ENCODE assay signal across 1 cellular context in genomic region chr5:12574298-12575093, GRCh38.
TF ChIP-seq lines count a peak whose summit lies in the region.
"Not testable (repeated sequence)": the region's sequence is repeated elsewhere in the genome, so short reads cannot be mapped to it uniquely, and the experiment has no call there.

No MANE protein-coding gene starts in this region.

TF ChIP-seq in K562, 482 proteins besides CTCF, POLR2A, EP300 and RAD21 (continued from another document and continues in another):
- TF ChIP-seq TFAP4 (CRISPR knock-in tag; IDR thresholded peaks at IDR 0.05; ENCODE audit: borderline replicate concordance) (peak; percentile 96), FOXP1 (CRISPR knock-in tag; IDR thresholded peaks at IDR 0.05) (0 out of 2 replicates have a peak, but pooled peaks have one; percentile 58), POLR2G (IDR thresholded peaks at IDR 0.05; ENCODE audit: low read depth, low read length) (peak; percentile 80), TCF3 (CRISPR knock-in tag; IDR thresholded peaks at IDR 0.05) (peak; percentile 54), ZBTB11 (CRISPR knock-in tag; IDR thresholded peaks at IDR 0.05) (peak in 1 of 3 experiments; percentile 73; a peak in 2 of 6 replicates), RB1 (IDR thresholded peaks at IDR 0.05; ENCODE audit: low read depth) (peak; percentile 67), MYC (IDR thresholded peaks at IDR 0.05; ENCODE audit: low read depth, low read length) (peak; percentile 61), ZBTB17 (CRISPR knock-in tag; IDR thresholded peaks at IDR 0.05) (peak; percentile 66; the same call in 1 of the 2 replicates), RCOR1 (IDR thresholded peaks at IDR 0.05; ENCODE audit: borderline replicate concordance in 1 of 2, low read depth in 2 of 2, low read length in 2 of 2) (peak in 1 of 2 experiments; percentile 4; a peak in 1 of 4 replicates), UBTF (IDR thresholded peaks at IDR 0.05; ENCODE audit: borderline replicate concordance in 1 of 2, low read depth in 2 of 2, low read length in 2 of 2) (0 out of 4 replicates have a peak, but pooled peaks of 1 of the 2 experiments have one; percentile 69), GABPA (tag; conservative IDR thresholded peaks at IDR 0.05; ENCODE audit: low read depth) (peak; percentile 80), E2F8 (IDR thresholded peaks at IDR 0.05; ENCODE audit: low read depth, partially characterized antibody) (peak; percentile 22), ZBTB9 (CRISPR knock-in tag; IDR thresholded peaks at IDR 0.05) (0 out of 2 replicates have a peak, but pooled peaks have one; percentile 53), L3MBTL2 (IDR thresholded peaks at IDR 0.05) (peak; percentile 80), PCBP1 (IDR thresholded peaks at IDR 0.05; ENCODE audit: low read depth, low read length, poor library complexity, severe bottlenecking) (peak; percentile 28), YY1 (IDR thresholded peaks at IDR 0.05; ENCODE audit: borderline replicate concordance in 1 of 3, control insufficient read depth in 1 of 3, extremely low read depth in 1 of 3, insufficient read depth in 3 of 3, insufficient read length in 1 of 3, insufficient replicate concordance in 2 of 3, low read depth in 1 of 3, low read length in 2 of 3) (peak in 1 of 3 experiments; percentile 22), ZNF431 (CRISPR knock-in tag; IDR thresholded peaks at IDR 0.05) (peak; percentile 67; the same call in 1 of the 2 replicates), CHAMP1 (IDR thresholded peaks at IDR 0.05) (0 out of 2 replicates have a peak, but pooled peaks have one; percentile 29), CBX3 (IDR thresholded peaks at IDR 0.05; ENCODE audit: borderline replicate concordance in 1 of 2, low read length in 2 of 2) (peak in 1 of 2 experiments; percentile 12; a peak in 1 of 3 replicates), CREB3L1 (IDR thresholded peaks at IDR 0.05; ENCODE audit: borderline replicate concordance, low read depth) (0 out of 2 replicates have a peak, but pooled peaks have one; percentile 46), SP1 (CRISPR knock-in tag; IDR thresholded peaks at IDR 0.05) (peak; percentile 69), SMAD4 (CRISPR knock-in tag; conservative IDR thresholded peaks at IDR 0.05) (0 out of 2 replicates have a peak, but pooled peaks have one; percentile 15), JUND (IDR thresholded peaks at IDR 0.05; ENCODE audit: borderline replicate concordance, low read depth, low read length) (0 out of 2 replicates have a peak, but pooled peaks have one; percentile 23), SIN3A (IDR thresholded peaks at IDR 0.05; ENCODE audit: borderline replicate concordance in 2 of 2, control insufficient read depth in 1 of 2, low read depth in 2 of 2, low read length in 2 of 2) (peak in 1 of 2 experiments; percentile 26; a peak in 2 of 4 replicates), CBFA2T3 (IDR thresholded peaks at IDR 0.05) (peak; percentile 17; the same call in 1 of the 2 replicates), CCNT2 (IDR thresholded peaks at IDR 0.05; ENCODE audit: borderline replicate concordance, extremely low read depth, insufficient read length, low read depth, low read length) (peak; percentile 11), ZNF511 (CRISPR knock-in tag; IDR thresholded peaks at IDR 0.05) (peak; percentile 70; the same call in 1 of the 2 replicates), E2F6 (IDR thresholded peaks at IDR 0.05; ENCODE audit: borderline replicate concordance in 1 of 2, extremely low read depth in 1 of 2, insufficient read depth in 1 of 2, insufficient read length in 1 of 2, low read depth in 1 of 2, low read length in 1 of 2, poor library complexity in 1 of 2, severe bottlenecking in 1 of 2) (peak; percentile 83 to 94), TEAD4 (CRISPR knock-in tag; IDR thresholded peaks at IDR 0.05; ENCODE audit: borderline replicate concordance) (0 out of 2 replicates have a peak, but pooled peaks have one; percentile 50), POLR2AphosphoS5 (IDR thresholded peaks at IDR 0.05; ENCODE audit: control insufficient read depth, insufficient read depth, low read depth, low read length) (peak; percentile 55; the same call in 1 of the 2 replicates), GTF2F1 (IDR thresholded peaks at IDR 0.05; ENCODE audit: low read depth, low read length) (0 out of 2 replicates have a peak, but pooled peaks have one; percentile 33), SUPT5H (IDR thresholded peaks at IDR 0.05) (peak; percentile 71), CXXC5 (CRISPR knock-in tag; IDR thresholded peaks at IDR 0.05) (peak; percentile 53), NKRF (IDR thresholded peaks at IDR 0.05; ENCODE audit: borderline replicate concordance) (0 out of 2 replicates have a peak, but pooled peaks have one; percentile 45)
- TF ChIP-seq MYC (CRISPR knock-in tag; IDR thresholded peaks at IDR 0.05; ENCODE audit: borderline replicate concordance, low read depth); JUND (tag; IDR thresholded peaks at IDR 0.05; ENCODE audit: borderline replicate concordance, low read depth, low read length); TEAD4 (IDR thresholded peaks at IDR 0.05; ENCODE audit: low read length): not testable (repeated sequence)
